11 cellular contexts compared by ENCODE assay signal in the genomic region with DNA sequence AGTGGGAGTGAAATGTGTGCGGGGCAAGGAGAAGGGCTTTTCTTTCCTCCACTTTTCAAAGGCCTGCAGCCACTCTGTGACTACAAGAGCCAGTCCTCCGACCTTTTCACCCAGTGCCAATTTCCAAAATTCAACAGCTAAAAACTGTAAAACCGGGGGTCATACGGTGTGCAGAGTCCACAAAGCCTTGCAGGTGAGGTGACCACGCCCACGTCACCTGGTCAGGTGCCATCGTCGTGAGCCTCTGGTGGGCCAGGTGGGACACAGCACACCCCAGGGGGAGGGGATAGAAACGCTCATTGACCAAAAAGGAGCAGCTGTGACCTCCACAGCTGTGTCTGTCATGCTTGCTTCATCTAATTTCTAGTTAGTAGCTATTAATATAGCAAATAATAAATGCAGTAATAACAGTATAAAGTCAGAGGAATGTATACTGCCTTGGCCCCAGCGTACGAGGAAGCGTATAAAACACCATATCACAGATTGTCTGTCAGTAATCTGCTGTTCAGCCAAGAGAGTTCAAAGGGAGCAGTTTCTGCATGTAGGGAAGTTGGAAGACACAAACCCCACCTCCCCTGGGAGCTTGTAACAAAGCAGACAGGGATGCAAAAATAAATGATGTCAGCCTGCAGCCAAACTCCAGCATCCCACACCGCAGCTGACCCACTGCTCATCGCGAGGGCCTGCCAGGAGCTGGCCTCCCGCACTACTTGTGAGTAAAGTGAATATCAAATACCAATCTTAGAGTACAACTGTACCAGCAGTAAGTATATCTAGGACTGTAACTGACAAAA.
A peak's percentile ranks its signal among the peaks of the same experiment; 100 is the strongest.
DNase-seq lines count a peak whose midpoint lies in the region; ATAC-seq and TF ChIP-seq lines count a peak whose summit lies in the region.
"Had no signal": no experiment of that assay in that cellular context is flagged by ENCODE, and none has a peak within 500 bp of the region (broad histone marks: within the 10 kb centered on the region; RNA-seq: fewer than 3 reads in every experiment).

No MANE protein-coding gene starts in this region.

- no peak overlapping the region for H3K4me3 Mint-ChIP-seq in activated T-helper 17 cell treated with anti-CD3 and anti-CD28 coated beads, Interleukin-2, amount 50 U/mL, for 72 hours

- peak overlapping the region; percentile 20 for H3K27ac Mint-ChIP-seq in activated T-helper 17 cell treated with anti-CD3 and anti-CD28 coated beads, Interleukin-2, amount 50 U/mL, for 72 hours

- peak overlapping the region in 10 of 11 experiments; percentile 35 to 87 (median 74); a peak in 19 of 22 replicates for H3K4me2 ChIP-seq in BLaER1 treated with 17β-estradiol and CSF1 and Interleukin-3, amounts not matched to agents 10 nM and 100 nM

- peaks cover 83 to 100% (median 99%) of the 10 kb centered on the region in 11 experiments for H4K20me1 ChIP-seq in BLaER1 treated with 17β-estradiol and CSF1 and Interleukin-3, amounts not matched to agents 10 nM and 100 nM

- ATAC-seq in activated T-helper 17 cell treated with anti-CD3 and anti-CD28 coated beads, Interleukin-2, amount 50 U/mL, for 72 hours (replicated peaks) = no peak
- ATAC-seq in heart left ventricle (peak in 2 of 4 donors; percentile 28 to 29), HG03025 (IDR thresholded peaks at IDR 0.05; ENCODE audit: low FRiP score, unreplicated experiment) (no peak), HG02885 (IDR thresholded peaks at IDR 0.05; ENCODE audit: poor library complexity, unreplicated experiment) (no peak)

- H3K4me3 ChIP-seq in BLaER1 treated with 17β-estradiol and CSF1 and Interleukin-3, amounts not matched to agents 10 nM and 100 nM = peak overlapping the region in 1 of 10 experiments; percentile 19; a peak in 1 of 20 replicates
- no peak overlapping the region for H3K4me3 ChIP-seq in heart left ventricle
- no peak overlapping the region for H3K4me3 ChIP-seq in prostate gland

- peaks cover 0 to 3% (median 0%) of the 10 kb centered on the region in 11 experiments; a peak in 1 of 22 replicates for H3K9me3 ChIP-seq in BLaER1 treated with 17β-estradiol and CSF1 and Interleukin-3, amounts not matched to agents 10 nM and 100 nM (replicated peaks in 1 of 11)
- H3K9me3 ChIP-seq in heart left ventricle (no peaks in the 10 kb centered on the region), prostate gland (no peaks in the 10 kb centered on the region)

- H3K9me3 Mint-ChIP-seq in activated T-helper 17 cell treated with anti-CD3 and anti-CD28 coated beads, Interleukin-2, amount 50 U/mL, for 72 hours = no peaks in the 10 kb centered on the region

- H3K36me3 ChIP-seq in BLaER1 treated with 17β-estradiol and CSF1 and Interleukin-3, amounts not matched to agents 10 nM and 100 nM = peaks cover 81 to 100% (median 96%) of the 10 kb centered on the region in 11 experiments
- H3K36me3 ChIP-seq in heart left ventricle = peaks cover 0 to 54% (median 33%) of the 10 kb centered on the region in 9 donors
- H3K36me3 ChIP-seq in prostate gland = no peaks in the 10 kb centered on the region

- TF ChIP-seq POLR2A in heart left ventricle (IDR thresholded peaks at IDR 0.05) (no peak), prostate gland (IDR thresholded peaks at IDR 0.05) (no peak)

- H3K9ac ChIP-seq in BLaER1 treated with 17β-estradiol and CSF1 and Interleukin-3, amounts not matched to agents 10 nM and 100 nM = peak overlapping the region in 5 of 11 experiments; percentile 3 to 56 (median 15); a peak in 6 of 22 replicates

- 39 to 46% (median 44%) methylated on average over 16 of the region's 16 CpGs for WGBS in heart left ventricle, 4 donors
- 31% methylated on average over 16 of the region's 16 CpGs for WGBS in prostate gland

- peaks cover 33 to 68% (median 65%) of the 10 kb centered on the region in 10 experiments for H3K4me1 ChIP-seq in BLaER1 treated with 17β-estradiol and CSF1 and Interleukin-3, amounts not matched to agents 10 nM and 100 nM
- H3K4me1 ChIP-seq in heart left ventricle (peaks cover 15 to 91% (median 73%) of the 10 kb centered on the region in 12 donors), prostate gland (replicated peaks) (peaks cover 24% of the 10 kb centered on the region)

- H3K27ac ChIP-seq in BLaER1 treated with 17β-estradiol and CSF1 and Interleukin-3, amounts not matched to agents 10 nM and 100 nM = peak overlapping the region in 7 of 11 experiments; percentile 7 to 50 (median 24); a peak in 6 of 22 replicates
- H3K27ac ChIP-seq in heart left ventricle = peak overlapping the region in 11 of 12 donors; percentile 20 to 78 (median 54)
- peak overlapping the region; percentile 14 to 18 for H3K27ac ChIP-seq in prostate gland

- no peaks in the 10 kb centered on the region for H3K4me1 Mint-ChIP-seq in activated T-helper 17 cell treated with anti-CD3 and anti-CD28 coated beads, Interleukin-2, amount 50 U/mL, for 72 hours

- no peak for TF ChIP-seq CTCF in heart left ventricle (IDR thresholded peaks at IDR 0.05)
- no peak for TF ChIP-seq CTCF in prostate gland (IDR thresholded peaks at IDR 0.05)

- peaks cover 56% of the 10 kb centered on the region for H3K36me3 Mint-ChIP-seq in activated T-helper 17 cell treated with anti-CD3 and anti-CD28 coated beads, Interleukin-2, amount 50 U/mL, for 72 hours (ENCODE audit: low read depth)

- no peaks in the 10 kb centered on the region for H3K27me3 Mint-ChIP-seq in activated T-helper 17 cell treated with anti-CD3 and anti-CD28 coated beads, Interleukin-2, amount 50 U/mL, for 72 hours

- intact Hi-C loops in heart left ventricle (cut with DNase I) (loop anchor here in 2 of 10 donors (5.0 to 10.0 kb wide), 2 partner anchors 85 to 172 kb away; a partner anchor contains a TSS), prostate gland (cut with DNase I) (no loop called here)

- DNase-seq in heart left ventricle (peak; percentile 62 to 78 (median 73)), prostate gland (ENCODE audit: low spot score) (no peak), iPS-NIHi7 (ENCODE audit: extremely low spot score) (no peak)
- DNase-seq in central memory CD4-positive, alpha-beta T cell = no peak
- DNase-seq: activated effector memory CD4-positive, alpha-beta T cell treated with Interleukin-2 at 50 U/mL for 16 hours; NCI-H1105; T-helper 1 cell had no signal

- H3K27me3 ChIP-seq in BLaER1 treated with 17β-estradiol and CSF1 and Interleukin-3, amounts not matched to agents 10 nM and 100 nM = no peaks in the 10 kb centered on the region
- H3K27me3 ChIP-seq in heart left ventricle (no peaks in the 10 kb centered on the region), prostate gland (replicated peaks; ENCODE audit: insufficient read depth) (no peaks in the 10 kb centered on the region)

Comparison
In these comparisons a context has a peak if more than half of its experiments do, and no peak if none do; other contexts are left out.
1. DNase-seq: peak in heart left ventricle (5 of 5); none in prostate gland (single experiment), iPS-NIHi7 (single experiment) and central memory CD4-positive, alpha-beta T cell (single experiment).
2. Peak in every context shown above with its lines, with median percentiles within 50 percentile points of each other: H3K27ac ChIP-seq.